Comparison of ENCODE assay signal across 16 cellular contexts in genomic region chr3:87084868-87085267, GRCh38.
A peak's percentile ranks its signal among the peaks of the same experiment; 100 is the strongest.
DNase-seq lines count a peak whose midpoint lies in the region; ATAC-seq and TF ChIP-seq lines count a peak whose summit lies in the region.
"Had no signal": no experiment of that assay in that cellular context is flagged by ENCODE, and none has a peak within 500 bp of the region (broad histone marks: within the 10 kb centered on the region; RNA-seq: fewer than 3 reads in every experiment).

No MANE protein-coding gene starts in this region.

- TF ChIP-seq RAD21 in IMR-90 (IDR thresholded peaks at IDR 0.05; ENCODE audit: low read length): no peak

- H2BK15ac ChIP-seq in IMR-90 (ENCODE audit: low read depth, low read length): no peak overlapping the region

- TF ChIP-seq POLR2A in IMR-90 (IDR thresholded peaks at IDR 0.05; ENCODE audit: low read depth, low read length): no peak

- no peak overlapping the region for H3K23ac ChIP-seq in IMR-90 (ENCODE audit: low read depth, low read length)

- no peak overlapping the region for H2AK9ac ChIP-seq in IMR-90 (replicated peaks; ENCODE audit: low read depth, low read length, poor library complexity)

- no peaks in the 10 kb centered on the region; a peak in 1 of 4 replicates for H3K79me1 ChIP-seq in IMR-90 (ENCODE audit: low read depth in 1 of 2, low read length in 2 of 2)

- no peak overlapping the region for H3K9ac ChIP-seq in IMR-90 (ENCODE audit: low read depth, low read length)

- dilution Hi-C loops in IMR-90 (cut with HindIII; ENCODE audit: low sequenced_read_pairs, unreplicated experiment): no loop called here

- H4K5ac ChIP-seq in IMR-90 (ENCODE audit: low read depth, low read length): no peak overlapping the region

- no peak overlapping the region for H3K4ac ChIP-seq in IMR-90 (ENCODE audit: low read depth, low read length)

- no peak overlapping the region for H4K8ac ChIP-seq in IMR-90 (ENCODE audit: low read depth in 2 of 2, low read length in 2 of 2)

- no peak overlapping the region; the same call in 1 of the 2 replicates for H4K91ac ChIP-seq in IMR-90 (ENCODE audit: insufficient read depth, low read depth, low read length)

- H4K20me1 ChIP-seq in IMR-90 (ENCODE audit: insufficient read depth, low read length): no peaks in the 10 kb centered on the region

- H3K56ac ChIP-seq in IMR-90 (ENCODE audit: extremely low read depth, insufficient read depth, low read length): no peak overlapping the region

- DNase-seq in EH (ENCODE audit: low read depth) (peak; percentile 5), IMR-90 (peak; percentile 5), astrocyte of the spinal cord (ENCODE audit: low read depth, low spot score) (peak; percentile 33), fibroblast of pulmonary artery (ENCODE audit: low read depth) (peak; percentile 29), NCI-H2081 treated with DMSO at 0.1 percent for 48 hours (lab: John Stamatoyannopoulos, UW) (no peak), Ammon's horn (ENCODE audit: low spot score) (no peak), HPDE6-E6E7 (ENCODE audit: extremely low spot score) (no peak)
- DNase-seq: ACHN, AML-193, Caco-2, NCI-H1105, NCI-H1694 treated with DMSO at 0.1 percent for 48 hours, NCI-H446, NCI-H69, OCI-M1 had no signal

- H3K9me1 ChIP-seq in IMR-90 (ENCODE audit: insufficient read depth, low read length): no peaks in the 10 kb centered on the region

- CTCF ChIA-PET in IMR-90 (lab: Yijun Ruan, JAX): interaction anchor here (0.6 kb wide), 1 partner anchor 61 kb away, joined by 4 read pairs; no protein-coding TSS in a partner anchor

- H3K36me3 ChIP-seq in IMR-90 (ENCODE audit: control insufficient read depth, insufficient read depth, low read length): no peaks in the 10 kb centered on the region

- H3K9me3 ChIP-seq in IMR-90 (ENCODE audit: control insufficient read depth, insufficient read depth, low read length): no peaks in the 10 kb centered on the region
- H3K9me3 ChIP-seq: Caco-2 had no signal

- in situ Hi-C loops in IMR-90 (cut with MboI; ENCODE audit: low sequenced_read_pairs): loop anchor here (5.0 kb wide), 2 partner anchors 93 to 303 kb away; partner anchors contain the start of gene VGLL3
- in situ Hi-C loops in astrocyte of the spinal cord (cut with HindIII; ENCODE audit: low sequenced_read_pairs): no loop called here

- H2BK120ac ChIP-seq in IMR-90 (ENCODE audit: low read depth, low read length): peak overlapping the region; percentile 9; the same call in 1 of the 2 replicates

- no CpG with 5 or more reads among the region's 5 CpGs for WGBS in IMR-90 (ENCODE audit: extremely low coverage in 2 of 2, insufficient read length in 1 of 2), 2 experiments

- no peak overlapping the region for H3K14ac ChIP-seq in IMR-90 (replicated peaks; ENCODE audit: low read depth, low read length)

- no peak overlapping the region for H3K4me2 ChIP-seq in IMR-90 (ENCODE audit: low read depth, low read length)

- H3K4me3 ChIP-seq in IMR-90 (ENCODE audit: insufficient read depth, low read depth, low read length) (no peak overlapping the region), astrocyte of the spinal cord (ENCODE audit: low read depth, low read length) (no peak overlapping the region), fibroblast of pulmonary artery (replicated peaks; ENCODE audit: low read depth, low read length) (no peak overlapping the region)

- peaks cover 2% of the 10 kb centered on the region; the same call in 1 of the 2 replicates for H3K4me1 ChIP-seq in IMR-90 (ENCODE audit: control insufficient read depth, insufficient read depth, low read length)

- POLR2A ChIA-PET in IMR-90 (lab: Charles Lee; ENCODE audit: unreplicated experiment): no interaction called here

- intact Hi-C loops in IMR-90 (cut with micrococcal nuclease): loop anchor here (5.0 to 10.0 kb wide), 4 partner anchors 78 to 383 kb away; partner anchors contain the start of gene VGLL3

- H3K27ac ChIP-seq in IMR-90 (ENCODE audit: insufficient read depth, low read length): no peak overlapping the region
- H3K27ac ChIP-seq: RWPE1 had no signal

- no peak overlapping the region for H2AFZ ChIP-seq in IMR-90 (replicated peaks; ENCODE audit: low read length, poor library complexity)

- no TSS peak for BruUV-seq in IMR-90 (replicated peaks; lab: Mats Ljungman, UMichigan)

- TF ChIP-seq CTCF in IMR-90 (conservative IDR thresholded peaks at IDR 0.05; ENCODE audit: low read depth, low read length) (no peak), astrocyte of the spinal cord (IDR thresholded peaks at IDR 0.05; ENCODE audit: low read depth, low read length) (no peak), fibroblast of pulmonary artery (IDR thresholded peaks at IDR 0.05; ENCODE audit: low read length, missing control alignments) (no peak)

- no peak overlapping the region for H3K18ac ChIP-seq in IMR-90 (ENCODE audit: low read depth, low read length)

- peak overlapping the region; percentile 43; the same call in 1 of the 2 replicates for H2BK20ac ChIP-seq in IMR-90 (ENCODE audit: low read depth, low read length)

- H2AK5ac ChIP-seq in IMR-90 (ENCODE audit: low read depth, low read length): 0 out of 2 replicates have a peak overlapping the region, but pooled peaks have one; percentile 34

- ATAC-seq in IMR-90 (ENCODE audit: low read depth): no peak

- no peak overlapping the region for H2BK5ac ChIP-seq in IMR-90 (ENCODE audit: low read depth, low read length, poor library complexity, severe bottlenecking)

- H3K27me3 ChIP-seq in IMR-90 (ENCODE audit: control insufficient read depth, insufficient read depth, low read length): no peaks in the 10 kb centered on the region

TF ChIP-seq in IMR-90, 13 proteins besides CTCF, POLR2A, EP300 and RAD21:
- TF ChIP-seq CEBPB (IDR thresholded peaks at IDR 0.05; ENCODE audit: low read depth, low read length): 0 out of 2 replicates have a peak, but pooled peaks have one; percentile 31
- no peak for TF ChIP-seq RFX5 (IDR thresholded peaks at IDR 0.05; ENCODE audit: low read depth, low read length)
TF ChIP-seq in IMR-90: peak in this region for 1.

Comparison
In these comparisons a context has a peak if more than half of its experiments do, and no peak if none do; other contexts are left out.
1. DNase-seq: peak in EH (single experiment), IMR-90 (single experiment), astrocyte of the spinal cord (single experiment) and fibroblast of pulmonary artery (single experiment); none in NCI-H2081 treated with DMSO at 0.1 percent for 48 hours (single experiment), Ammon's horn (single experiment) and HPDE6-E6E7 (single experiment).